ENCODE assay signal across 17 cellular contexts in the genomic region with DNA sequence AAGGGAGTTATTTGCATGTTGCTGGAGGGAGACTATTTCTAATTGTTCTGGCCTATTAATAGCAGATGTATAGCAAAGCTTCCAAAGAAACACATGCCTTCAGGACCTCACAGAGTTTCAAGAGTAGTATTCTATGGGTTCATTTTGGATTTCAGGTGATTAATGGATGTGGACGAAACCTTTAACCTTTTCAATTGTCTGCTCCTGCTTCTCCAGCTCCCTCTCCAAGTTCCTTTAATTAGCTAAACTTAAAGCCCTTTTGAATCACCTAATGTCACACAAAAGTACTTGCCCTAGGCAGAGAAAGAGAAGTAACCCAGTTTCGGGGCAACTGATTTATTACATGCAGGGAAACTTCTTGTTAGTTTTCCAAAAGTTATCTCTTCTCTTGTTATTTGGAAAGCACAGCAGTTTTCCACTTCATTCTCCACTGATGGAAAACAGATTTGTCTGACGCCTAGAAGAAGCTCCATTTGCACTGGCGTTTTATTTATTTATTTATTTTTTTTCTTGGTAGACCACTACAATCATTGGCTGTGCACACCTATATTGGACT.
DNase-seq lines count a peak whose midpoint lies in the region; ATAC-seq, FAIRE-seq and TF ChIP-seq lines count a peak whose summit lies in the region.
"Had no signal": no experiment of that assay in that cellular context is flagged by ENCODE, and none has a peak within 500 bp of the region (broad histone marks: within the 10 kb centered on the region; RNA-seq: fewer than 3 reads in every experiment).

No MANE protein-coding gene starts in this region.

- H3K36me3 ChIP-seq in IMR-90 (ENCODE audit: control insufficient read depth, insufficient read depth, low read length) (no peaks in the 10 kb centered on the region), GM12878 (ENCODE audit: control insufficient read depth in 2 of 2, insufficient read depth in 2 of 2, low read length in 1 of 2) (no peaks in the 10 kb centered on the region), neuronal stem cell (replicated peaks in 1 of 2; ENCODE audit: control insufficient read depth in 2 of 2, insufficient read depth in 2 of 2, low read length in 2 of 2) (no peaks in the 10 kb centered on the region), sigmoid colon (no peaks in the 10 kb centered on the region)

- intact Hi-C loops in IMR-90 (cut with micrococcal nuclease), result loop anchor here (10.0 kb wide), 1 partner anchor 787 kb away; no protein-coding TSS in a partner anchor
- intact Hi-C loops in GM12878 (cut with micrococcal nuclease; ENCODE audit: unreplicated experiment), result no loop called here
- intact Hi-C loops in sigmoid colon (cut with DNase I), result no loop called here

- FAIRE-seq in GM12878 (lab: Jason Lieb, UNC), result peak; percentile 61

- TF ChIP-seq EP300 in GM12878 (IDR thresholded peaks at IDR 0.05; ENCODE audit: borderline replicate concordance in 1 of 2, control insufficient read depth in 1 of 2, low read depth in 2 of 2, low read length in 2 of 2) (no peak), sigmoid colon (IDR thresholded peaks at IDR 0.05) (peak in 2 of 4 donors; percentile 19 to 31)

- H3K9me3 Mint-ChIP-seq in activated CD4-positive, alpha-beta memory T cell treated with anti-CD3 and anti-CD28 coated beads, Interleukin-2, amount 10 ng/mL, durations not matched to agents 7 days and 5 days, result no peaks in the 10 kb centered on the region
- H3K9me3 Mint-ChIP-seq: T-helper 1 cell treated with Interleukin-12 subunit alpha and Interleukin-12 subunit beta and Interleukin-4 antibody, amounts not matched to agents 30 μg/mL and 1 μg/mL, for 36 hours had no signal

- H3K4me1 ChIP-seq in IMR-90 (ENCODE audit: control insufficient read depth, insufficient read depth, low read length), result peaks cover 4% of the 10 kb centered on the region
- H3K4me1 ChIP-seq in GM12878 (ENCODE audit: control insufficient read depth, insufficient read depth, low read length), result no peaks in the 10 kb centered on the region
- H3K4me1 ChIP-seq in neuronal stem cell (ENCODE audit: control insufficient read depth in 2 of 2, insufficient read depth in 1 of 2, low read depth in 1 of 2, low read length in 2 of 2), result peaks cover 0 to 18% of the 10 kb centered on the region in 2 donors
- H3K4me1 ChIP-seq in sigmoid colon, result peaks cover 0 to 29% (median 25%) of the 10 kb centered on the region in 4 donors

- in situ Hi-C loops in IMR-90 (cut with MboI; ENCODE audit: low sequenced_read_pairs), result loop anchor here (25.0 kb wide), 1 partner anchor 626 kb away; no protein-coding TSS in a partner anchor
- in situ Hi-C loops in GM12878 (cut with MboI), result no loop called here

- peaks cover 3% of the 10 kb centered on the region for H3K36me3 Mint-ChIP-seq in activated CD4-positive, alpha-beta memory T cell treated with anti-CD3 and anti-CD28 coated beads, Interleukin-2, amount 10 ng/mL, durations not matched to agents 7 days and 5 days (ENCODE audit: low read depth)
- H3K36me3 Mint-ChIP-seq: CD4-positive, CD25-positive, alpha-beta regulatory T cell had no signal

- H3K27ac ChIP-seq in IMR-90 (ENCODE audit: insufficient read depth, low read length) (no peak overlapping the region), GM12878 (ENCODE audit: control insufficient read depth, insufficient read depth) (no peak overlapping the region), neuronal stem cell (replicated peaks; ENCODE audit: low read length) (no peak overlapping the region), sigmoid colon (peak overlapping the region in 1 of 4 donors; percentile 14)

- H3K4me2 ChIP-seq in IMR-90 (ENCODE audit: low read depth, low read length) (no peak overlapping the region), GM12878 (ENCODE audit: control insufficient read depth, insufficient read depth) (no peak overlapping the region), neuronal stem cell (ENCODE audit: insufficient read depth, low read length, poor library complexity, severe bottlenecking) (no peak overlapping the region)

- H3K4me3 Mint-ChIP-seq in activated CD4-positive, alpha-beta memory T cell treated with anti-CD3 and anti-CD28 coated beads, Interleukin-2, amount 10 ng/mL, durations not matched to agents 7 days and 5 days, result no peak overlapping the region
- H3K4me3 Mint-ChIP-seq: CD4-positive, CD25-positive, alpha-beta regulatory T cell; T-helper 1 cell treated with Interleukin-12 subunit alpha and Interleukin-12 subunit beta and Interleukin-4 antibody, amounts not matched to agents 30 μg/mL and 1 μg/mL, for 36 hours had no signal

- no TSS peak for BruUV-seq in IMR-90 (replicated peaks; lab: Mats Ljungman, UMichigan)
- BruUV-seq in GM12878 (replicated peaks; lab: Mats Ljungman, UMichigan), result no TSS peak

- SMC1A ChIA-PET in GM12878 (lab: Charles Lee; ENCODE audit: uncharacterized antibody, unreplicated experiment), result interaction anchor here (0.5 to 1.5 kb wide), 4 partner anchors 120 to 702 kb away, joined by 3 to 4 read pairs (median 3); no protein-coding TSS in a partner anchor

- dilution Hi-C loops in IMR-90 (cut with HindIII; ENCODE audit: low sequenced_read_pairs, unreplicated experiment), result no loop called here

- H2BK120ac ChIP-seq in IMR-90 (ENCODE audit: low read depth, low read length) (no peak overlapping the region), neuronal stem cell (ENCODE audit: low read depth, low read length) (no peak overlapping the region)

- no peak for TF ChIP-seq POLR2A in IMR-90 (IDR thresholded peaks at IDR 0.05; ENCODE audit: low read depth, low read length)
- no peak for TF ChIP-seq POLR2A in GM12878 (IDR thresholded peaks at IDR 0.05; ENCODE audit: low read depth, low read length)
- TF ChIP-seq POLR2A in sigmoid colon (IDR thresholded peaks at IDR 0.05), result no peak

- H2AK5ac ChIP-seq in IMR-90 (ENCODE audit: low read depth, low read length), result no peak overlapping the region
- H2AK5ac ChIP-seq in neuronal stem cell (ENCODE audit: low read depth, low read length), result no peak overlapping the region

- H3K9me1 ChIP-seq in IMR-90 (ENCODE audit: insufficient read depth, low read length), result peaks cover 5% of the 10 kb centered on the region

- H3K56ac ChIP-seq in IMR-90 (ENCODE audit: extremely low read depth, insufficient read depth, low read length), result no peak overlapping the region

- H4K20me1 ChIP-seq in IMR-90 (ENCODE audit: insufficient read depth, low read length), result no peaks in the 10 kb centered on the region
- no peaks in the 10 kb centered on the region for H4K20me1 ChIP-seq in GM12878 (ENCODE audit: control insufficient read depth, insufficient read depth)

- H3K9me3 ChIP-seq in IMR-90 (ENCODE audit: control insufficient read depth, insufficient read depth, low read length), result no peaks in the 10 kb centered on the region
- no peaks in the 10 kb centered on the region for H3K9me3 ChIP-seq in GM12878 (replicated peaks; ENCODE audit: control insufficient read depth, insufficient read depth, low read length)
- no peaks in the 10 kb centered on the region for H3K9me3 ChIP-seq in neuronal stem cell (replicated peaks in 1 of 2; ENCODE audit: control insufficient read depth in 2 of 2, insufficient read depth in 1 of 2, low read depth in 1 of 2, low read length in 2 of 2)
- H3K9me3 ChIP-seq in sigmoid colon, result no peaks in the 10 kb centered on the region

- H3K27ac Mint-ChIP-seq in activated CD4-positive, alpha-beta memory T cell treated with anti-CD3 and anti-CD28 coated beads, Interleukin-2, amount 10 ng/mL, durations not matched to agents 7 days and 5 days, result no peak overlapping the region
- H3K27ac Mint-ChIP-seq: CD4-positive, CD25-positive, alpha-beta regulatory T cell; T-helper 1 cell treated with Interleukin-12 subunit alpha and Interleukin-12 subunit beta and Interleukin-4 antibody, amounts not matched to agents 30 μg/mL and 1 μg/mL, for 36 hours had no signal

- H3K18ac ChIP-seq in IMR-90 (ENCODE audit: low read depth, low read length) (no peak overlapping the region), neuronal stem cell (ENCODE audit: low read length) (no peak overlapping the region)

- no peak overlapping the region for H3K9ac ChIP-seq in IMR-90 (ENCODE audit: low read depth, low read length)
- H3K9ac ChIP-seq in GM12878 (ENCODE audit: control insufficient read depth, insufficient read depth, low read length), result no peak overlapping the region
- H3K9ac ChIP-seq in neuronal stem cell (ENCODE audit: low read depth, low read length, poor library complexity), result no peak overlapping the region

- no peak overlapping the region for H2AFZ ChIP-seq in IMR-90 (replicated peaks; ENCODE audit: low read length, poor library complexity)
- no peak overlapping the region for H2AFZ ChIP-seq in GM12878 (ENCODE audit: control insufficient read depth, low read depth, low read length)
- H2AFZ ChIP-seq in neuronal stem cell (ENCODE audit: low read length), result no peak overlapping the region

- H3K27me3 Mint-ChIP-seq in activated CD4-positive, alpha-beta memory T cell treated with anti-CD3 and anti-CD28 coated beads, Interleukin-2, amount 10 ng/mL, durations not matched to agents 7 days and 5 days, result peaks cover 9% of the 10 kb centered on the region

- no peak overlapping the region for H3K14ac ChIP-seq in IMR-90 (replicated peaks; ENCODE audit: low read depth, low read length)
- no peak overlapping the region for H3K14ac ChIP-seq in neuronal stem cell (ENCODE audit: low read length)

- no peaks in the 10 kb centered on the region for H3K27me3 ChIP-seq in IMR-90 (ENCODE audit: control insufficient read depth, insufficient read depth, low read length)
- H3K27me3 ChIP-seq in GM12878 (replicated peaks in 1 of 2; ENCODE audit: control insufficient read depth in 2 of 2, insufficient read depth in 2 of 2, low read length in 1 of 2), result no peaks in the 10 kb centered on the region; a peak in 1 of 4 replicates
- no peaks in the 10 kb centered on the region for H3K27me3 ChIP-seq in neuronal stem cell (ENCODE audit: control insufficient read depth in 3 of 3, insufficient read depth in 3 of 3, low read depth in 1 of 3, low read length in 3 of 3)
- H3K27me3 ChIP-seq in sigmoid colon, result no peaks in the 10 kb centered on the region

- WGBS in IMR-90 (ENCODE audit: extremely low coverage in 2 of 2, insufficient read length in 1 of 2), 2 experiments, result no CpG with 5 or more reads among the region's 4 CpGs
- 32% methylated on average over 4 of the region's 4 CpGs for whole genome bisulfite sequencing in GM12878 (ENCODE audit: insufficient coverage, insufficient replicate concordance, low lambda C conversion rate, missing lambda C conversion rate)
- no CpG with 5 or more reads among the region's 4 CpGs for WGBS in neuronal stem cell (ENCODE audit: extremely low coverage in 2 of 2, insufficient read length in 2 of 2, insufficient replicate concordance in 1 of 2), 2 donors
- 79 to 89% methylated on average over 4 of the region's 4 CpGs for WGBS in sigmoid colon, 2 donors

- H3K79me1 ChIP-seq in IMR-90 (ENCODE audit: low read depth in 1 of 2, low read length in 2 of 2) (no peaks in the 10 kb centered on the region), neuronal stem cell (ENCODE audit: low read depth, low read length) (no peaks in the 10 kb centered on the region)

- no peak for TF ChIP-seq RAD21 in IMR-90 (IDR thresholded peaks at IDR 0.05; ENCODE audit: low read length)
- no peak for TF ChIP-seq RAD21 in GM12878 (IDR thresholded peaks at IDR 0.05; ENCODE audit: insufficient read depth, low read depth, low read length)

- H4K91ac ChIP-seq in IMR-90 (ENCODE audit: insufficient read depth, low read depth, low read length) (no peak overlapping the region), neuronal stem cell (ENCODE audit: low read depth, low read length, poor library complexity) (no peak overlapping the region)

- H3K4me1 Mint-ChIP-seq in activated CD4-positive, alpha-beta memory T cell treated with anti-CD3 and anti-CD28 coated beads, Interleukin-2, amount 10 ng/mL, durations not matched to agents 7 days and 5 days, result no peaks in the 10 kb centered on the region

- H3K4me3 ChIP-seq in IMR-90 (ENCODE audit: insufficient read depth, low read depth, low read length), result no peak overlapping the region
- no peak overlapping the region for H3K4me3 ChIP-seq in GM12878
- H3K4me3 ChIP-seq in neuronal stem cell (ENCODE audit: low read length in 2 of 2), result no peak overlapping the region
- no peak overlapping the region for H3K4me3 ChIP-seq in sigmoid colon

- H3K4ac ChIP-seq in IMR-90 (ENCODE audit: low read depth, low read length) (no peak overlapping the region), neuronal stem cell (ENCODE audit: low read length) (no peak overlapping the region)

- TF ChIP-seq CTCF in IMR-90 (conservative IDR thresholded peaks at IDR 0.05; ENCODE audit: low read depth, low read length) (no peak), GM12878 (IDR thresholded peaks at IDR 0.05 in 2 of 3, conservative IDR thresholded peaks at IDR 0.05 in 1 of 3; ENCODE audit: control insufficient read depth in 2 of 3, extremely low read depth in 1 of 3, insufficient read depth in 1 of 3, low read depth in 3 of 3, low read length in 3 of 3) (no peak), sigmoid colon (IDR thresholded peaks at IDR 0.05) (no peak)

- POLR2A ChIA-PET in IMR-90 (lab: Charles Lee; ENCODE audit: unreplicated experiment), result no interaction called here
- POLR2A ChIA-PET in GM12878 (lab: Charles Lee), result no interaction called here
- POLR2A ChIA-PET in activated CD4-positive, alpha-beta memory T cell treated with anti-CD3 and anti-CD28 coated beads, Interleukin-2, amount 10 ng/mL, durations not matched to agents 7 days and 5 days (lab: Charles Lee), result interaction anchor here (0.6 kb wide), 1 partner anchor 41 kb away, joined by 3 read pairs; no protein-coding TSS in a partner anchor

- H4K8ac ChIP-seq in IMR-90 (ENCODE audit: low read depth in 2 of 2, low read length in 2 of 2), result no peak overlapping the region
- no peak overlapping the region for H4K8ac ChIP-seq in neuronal stem cell (ENCODE audit: low read depth, low read length)

- CTCF ChIA-PET in IMR-90 (lab: Yijun Ruan, JAX) (no interaction called here), GM12878 (lab: Yijun Ruan, JAX) (no interaction called here)
- CTCF ChIA-PET in activated CD4-positive, alpha-beta memory T cell treated with anti-CD3 and anti-CD28 coated beads, Interleukin-2, amount 10 ng/mL, durations not matched to agents 7 days and 5 days (lab: Charles Lee), result no interaction called here

- H4K5ac ChIP-seq in IMR-90 (ENCODE audit: low read depth, low read length), result no peak overlapping the region

- no peaks in the 10 kb centered on the region for H3K79me2 ChIP-seq in GM12878 (ENCODE audit: control insufficient read depth, insufficient read depth, low read length)

- no peak overlapping the region for H2BK20ac ChIP-seq in IMR-90 (ENCODE audit: low read depth, low read length)

- DNase-seq in IMR-90 (no peak), NCI-H82 treated with DMSO at 0.1 percent for 48 hours (lab: John Stamatoyannopoulos, UW; ENCODE audit: unreplicated experiment) (peak; percentile 39), GM12878 (ENCODE audit: low read depth, low spot score) (no peak), neuronal stem cell (ENCODE audit: low spot score) (peak; percentile 49), sigmoid colon (no peak), NCI-H2227 treated with DMSO at 0.1 percent for 48 hours (lab: John Stamatoyannopoulos, UW) (no peak)
- DNase-seq in activated CD4-positive, alpha-beta memory T cell treated with anti-CD3 and anti-CD28 coated beads, Interleukin-2, amount 10 ng/mL, durations not matched to agents 7 days and 5 days, result no peak
- DNase-seq: ACHN; CD4-positive, CD25-positive, alpha-beta regulatory T cell; DMS53; MM.1S; NCI-H1417 treated with DMSO at 0.1 percent for 48 hours; NCI-H1930; NCI-H2171 treated with DMSO at 0.1 percent for 48 hours; NCI-H774; SHP77 treated with DMSO at 0.1 percent for 48 hours had no signal

- H2BK15ac ChIP-seq in IMR-90 (ENCODE audit: low read depth, low read length) (0 out of 3 replicates have a peak overlapping the region, but pooled peaks have one; percentile 22), neuronal stem cell (ENCODE audit: low read length) (no peak overlapping the region)

- H3K23ac ChIP-seq in IMR-90 (ENCODE audit: low read depth, low read length) (no peak overlapping the region), neuronal stem cell (ENCODE audit: low read depth, low read length, poor library complexity) (no peak overlapping the region)

- H2BK5ac ChIP-seq in IMR-90 (ENCODE audit: low read depth, low read length, poor library complexity, severe bottlenecking), result no peak overlapping the region
- H2BK5ac ChIP-seq in neuronal stem cell (ENCODE audit: low read length), result no peak overlapping the region

- H2BK12ac ChIP-seq in neuronal stem cell (ENCODE audit: low read length), result no peak overlapping the region

- ATAC-seq in IMR-90 (ENCODE audit: low read depth), result no peak
- ATAC-seq in GM12878, result no peak

- no peak overlapping the region for H2AK9ac ChIP-seq in IMR-90 (replicated peaks; ENCODE audit: low read depth, low read length, poor library complexity)

- RAD21 ChIA-PET in GM12878 (lab: Charles Lee; ENCODE audit: unreplicated experiment), result no interaction called here

Comparison
In these comparisons a context has a peak if more than half of its experiments do, and no peak if none do; other contexts are left out.
1. DNase-seq: peak in NCI-H82 treated with DMSO at 0.1 percent for 48 hours (single experiment) and neuronal stem cell (single experiment); none in IMR-90 (single experiment), GM12878 (single experiment), activated CD4-positive, alpha-beta memory T cell treated with anti-CD3 and anti-CD28 coated beads, Interleukin-2, amount 10 ng/mL, durations not matched to agents 7 days and 5 days (single experiment), sigmoid colon (single experiment) and NCI-H2227 treated with DMSO at 0.1 percent for 48 hours (single experiment).